ENCODE assay signal across 32 cellular contexts in the genomic region with DNA sequence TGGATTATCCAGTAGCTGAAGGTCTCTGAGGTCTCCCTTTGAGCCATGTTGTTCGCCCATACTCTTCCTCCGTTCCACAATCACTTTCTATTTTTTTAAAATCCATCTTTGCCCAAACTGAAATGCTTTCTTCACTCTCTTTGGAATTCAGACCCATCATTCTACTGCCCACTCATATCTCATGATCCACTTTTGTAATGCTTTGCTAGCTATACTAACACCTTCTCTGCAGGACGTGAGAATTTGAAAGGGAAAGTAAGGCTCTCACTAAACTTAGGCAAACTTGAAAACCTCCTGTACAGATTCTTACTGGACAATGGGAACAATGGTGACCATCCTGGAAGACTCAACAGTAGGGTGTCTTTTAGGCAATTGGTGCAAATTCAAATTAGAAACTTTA. TPM values are rescaled to one million over a fixed set of nuclear protein-coding genes. Genes with fewer than 3 reads are reported as not detected.
DNase-seq lines count a peak whose midpoint lies in the region; ATAC-seq and TF ChIP-seq lines count a peak whose summit lies in the region.
"Had no signal": no experiment of that assay in that cellular context is flagged by ENCODE, and none has a peak within 500 bp of the region (broad histone marks: within the 10 kb centered on the region; RNA-seq: fewer than 3 reads in every experiment).

No MANE protein-coding gene starts in this region.

- no peaks in the 10 kb centered on the region for H3K4me1 ChIP-seq in HEK293 (ENCODE audit: control insufficient read depth, insufficient read depth, low read length)
- H3K4me1 ChIP-seq: A549, BE2C, Caco-2 had no signal

- H3K9me3 ChIP-seq in HEK293 (ENCODE audit: control insufficient read depth, insufficient read depth, low read depth, low read length): no peaks in the 10 kb centered on the region
- H3K9me3 ChIP-seq: A549, BE2C, Caco-2 had no signal

- H3K4me3 ChIP-seq in HEK293 (ENCODE audit: low read depth, low read length): no peak overlapping the region
- H3K4me3 ChIP-seq: A549; BLaER1; BLaER1 treated with 17β-estradiol and CSF1 and Interleukin-3, amounts not matched to agents 10 nM and 100 nM had no signal

- H3K9me3 Mint-ChIP-seq in activated naive CD4-positive, alpha-beta T cell treated with anti-CD3 and anti-CD28 coated beads, Interleukin-2, amount 50 U/mL, for 72 hours: no peaks in the 10 kb centered on the region
- H3K9me3 Mint-ChIP-seq: CD4-positive, alpha-beta memory T cell; CD4-positive, alpha-beta T cell; CD4-positive, CD25-positive, alpha-beta regulatory T cell; CD8-positive, alpha-beta memory T cell; CD8-positive, alpha-beta T cell had no signal

- H3K27ac ChIP-seq in HEK293 (ENCODE audit: extremely low read depth, low read depth, low read length): no peak overlapping the region
- H3K27ac ChIP-seq: 22Rv1; A549; BLaER1; BLaER1 treated with 17β-estradiol and CSF1 and Interleukin-3, amounts not matched to agents 10 nM and 100 nM; C4-2B had no signal

- no peak overlapping the region for H3K27ac Mint-ChIP-seq in activated naive CD4-positive, alpha-beta T cell treated with anti-CD3 and anti-CD28 coated beads, Interleukin-2, amount 50 U/mL, for 72 hours
- H3K27ac Mint-ChIP-seq: B cell; CD4-positive, alpha-beta T cell; CD4-positive, CD25-positive, alpha-beta regulatory T cell; CD8-positive, alpha-beta memory T cell; CD8-positive, alpha-beta T cell had no signal

- DNase-seq in activated naive CD4-positive, alpha-beta T cell treated with anti-CD3 and anti-CD28 coated beads, Interleukin-2, amount 50 U/mL, for 72 hours (ENCODE audit: low spot score in 2 of 2): no peak
- DNase-seq: 8988T; ACHN; AML-193; BE2C; C1 segment of cervical spinal cord; Caco-2; Calu3; CD4-positive, alpha-beta memory T cell; CD4-positive, alpha-beta T cell; CD4-positive, CD25-positive, alpha-beta regulatory T cell; CD8-positive, alpha-beta memory T cell; CD8-positive, alpha-beta T cell; COR-L47; DMS 273 treated with DMSO at 0.1 percent for 48 hours; DMS153; DMS53; DMS79; DMS79 treated with DMSO at 0.1 percent for 48 hours; DND-41; EL had no signal

- CTCF ChIA-PET in HEK293 (lab: Yijun Ruan, JAX): interaction anchor here (0.9 to 1.2 kb wide), 2 partner anchors 10 to 24 kb away, joined by 3 read pairs; no protein-coding TSS in a partner anchor

- no peaks in the 10 kb centered on the region for H3K36me3 ChIP-seq in HEK293 (ENCODE audit: control insufficient read depth in 2 of 2, insufficient read depth in 1 of 2, low read length in 2 of 2)
- H3K36me3 ChIP-seq: BE2C; BLaER1; BLaER1 treated with 17β-estradiol and CSF1 and Interleukin-3, amounts not matched to agents 10 nM and 100 nM had no signal

- ATAC-seq in activated naive CD4-positive, alpha-beta T cell treated with anti-CD3 and anti-CD28 coated beads, Interleukin-2, amount 50 U/mL, for 72 hours: no peak
- ATAC-seq: A549; CD8-positive, alpha-beta T cell had no signal

- TF ChIP-seq CTCF in HEK293 (tag by site-specific recombination; IDR thresholded peaks at IDR 0.05): no peak

- POLR2A ChIA-PET in HEK293 (lab: Yijun Ruan, JAX): interaction anchor here (1.2 kb wide), 1 partner anchor 9 kb away, joined by 4 read pairs; a partner anchor contains a TSS

- no peaks in the 10 kb centered on the region for H3K36me3 Mint-ChIP-seq in activated naive CD4-positive, alpha-beta T cell treated with anti-CD3 and anti-CD28 coated beads, Interleukin-2, amount 50 U/mL, for 72 hours
- H3K36me3 Mint-ChIP-seq: CD14-positive monocyte; CD4-positive, alpha-beta memory T cell; CD4-positive, CD25-positive, alpha-beta regulatory T cell; CD8-positive, alpha-beta memory T cell; CD8-positive, alpha-beta T cell had no signal

TF ChIP-seq in HEK293, 187 proteins besides CTCF, POLR2A, EP300 and RAD21:
- TF ChIP-seq ZNF112 (tag by site-specific recombination; IDR thresholded peaks at IDR 0.05) (no peak), PRDM1 (tag by site-specific recombination; IDR thresholded peaks at IDR 0.05) (peak; percentile 91)

RNA-seq across cellular contexts. Expression of a gene that starts 8.8 kb away (rescaled TPM):
- total RNA-seq in activated naive CD4-positive, alpha-beta T cell treated with anti-CD3 and anti-CD28 coated beads, Interleukin-2, amount 50 U/mL, for 72 hours: 10 to 100 TPM in 1 of 2 donors, 1 to 10 TPM in 1; 8.9 to 13.0 TPM

RNA-seq across cellular contexts. Expression of a gene that starts 28.5 kb away (rescaled TPM):
- total RNA-seq in activated naive CD4-positive, alpha-beta T cell treated with anti-CD3 and anti-CD28 coated beads, Interleukin-2, amount 50 U/mL, for 72 hours: 10 to 100 TPM; 22.1 to 37.0 TPM

RNA-seq across cellular contexts. Expression of a gene that starts 37.8 kb away (rescaled TPM):
- under 1 TPM; 0.07 to 0.19 TPM for total RNA-seq in activated naive CD4-positive, alpha-beta T cell treated with anti-CD3 and anti-CD28 coated beads, Interleukin-2, amount 50 U/mL, for 72 hours
- total RNA-seq: A172 had no signal

RNA-seq across cellular contexts. Expression of a gene that starts 38.4 kb away (rescaled TPM):
- 1 to 10 TPM in 1 of 2 donors, under 1 TPM in 1; 0.66 to 2.4 TPM for total RNA-seq in activated naive CD4-positive, alpha-beta T cell treated with anti-CD3 and anti-CD28 coated beads, Interleukin-2, amount 50 U/mL, for 72 hours
- total RNA-seq: B cell; CD4-positive, CD25-positive, alpha-beta regulatory T cell; CD8-positive, alpha-beta T cell had no signal

RNA-seq across cellular contexts. Expression of a gene that starts 59.6 kb away (rescaled TPM):
- total RNA-seq in activated naive CD4-positive, alpha-beta T cell treated with anti-CD3 and anti-CD28 coated beads, Interleukin-2, amount 50 U/mL, for 72 hours: not detected
- total RNA-seq: A172; A673; B cell; Caco-2; Calu3; CD4-positive, alpha-beta memory T cell; CD4-positive, alpha-beta T cell; CD4-positive, CD25-positive, alpha-beta regulatory T cell; CD8-positive, alpha-beta memory T cell; CD8-positive, alpha-beta T cell; Daoy had no signal
